ENCODE assay signal across 8 cellular contexts in the genomic region with DNA sequence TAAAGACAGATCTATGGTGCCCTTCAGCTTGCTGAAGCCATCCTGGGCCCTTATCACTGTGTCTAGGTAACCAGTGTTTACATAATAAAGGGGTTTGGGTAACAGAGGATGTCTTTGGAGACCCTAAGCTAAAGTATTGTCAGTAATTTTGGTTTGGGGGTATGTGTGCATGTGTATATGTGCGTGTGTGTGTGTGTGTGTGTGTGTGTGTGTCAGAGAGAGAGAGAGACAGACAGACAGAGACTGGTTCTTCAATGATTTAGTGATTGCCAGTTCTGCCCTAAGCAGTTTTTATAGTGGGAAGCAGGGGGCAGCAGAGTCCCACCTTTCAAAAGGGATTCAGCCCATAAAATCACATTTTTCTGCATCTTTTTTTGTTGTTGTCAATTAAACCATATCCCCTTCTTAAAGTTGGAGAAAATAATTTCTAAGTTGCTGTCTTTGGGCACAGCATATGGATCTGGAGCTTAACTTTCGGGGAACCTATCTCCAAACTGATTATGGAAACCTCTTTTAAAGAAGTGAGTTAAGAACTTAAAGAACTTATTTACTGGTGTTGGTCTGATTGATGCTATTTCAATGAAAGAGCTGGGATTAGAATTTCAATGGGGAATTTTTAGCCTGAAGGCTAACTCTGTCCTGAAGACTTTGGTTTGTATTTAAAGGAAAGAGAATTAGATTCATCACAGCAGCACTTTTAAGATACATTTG. TPM values are rescaled to one million over a fixed set of nuclear protein-coding genes. Genes with fewer than 3 reads are reported as not detected.
DNase-seq lines count a peak whose midpoint lies in the region; ATAC-seq, FAIRE-seq and TF ChIP-seq lines count a peak whose summit lies in the region.

No MANE protein-coding gene starts in this region.

- ATAC-seq in HG03469 (IDR thresholded peaks at IDR 0.05; ENCODE audit: unreplicated experiment): no peak

- TF ChIP-seq CTCF in WI38 (IDR thresholded peaks at IDR 0.05; ENCODE audit: low read depth, low read length): peak; percentile 66

- H3K4me3 ChIP-seq in Jurkat, Clone E6-1 (ENCODE audit: low read length): no peak overlapping the region
- H3K4me3 ChIP-seq in WI38 (ENCODE audit: low read depth, low read length): no peak overlapping the region

- no peak for FAIRE-seq in urothelium cell line (lab: Jason Lieb, UNC)

- peak; percentile 42 for DNase-seq in activated CD4-positive, alpha-beta T cell treated with anti-CD3 and anti-CD28 coated beads for 48 hours
- no peak for DNase-seq in activated CD4-positive, alpha-beta T cell treated with anti-CD3 and anti-CD28 coated beads for 1 hour
- DNase-seq in Jurkat, Clone E6-1 (ENCODE audit: low read depth, low spot score): peak; percentile 22
- DNase-seq in hepatic stellate cell (ENCODE audit: low spot score): peak; percentile 6
- DNase-seq in urothelium cell line (ENCODE audit: low spot score): peak; percentile 44
- no peak for DNase-seq in activated T-cell treated with anti-CD3 and anti-CD28 coated beads for 4 hours

RNA-seq across cellular contexts. Expression of a gene that starts 51.1 kb away (rescaled TPM):
- 26.9 TPM for polyA plus RNA-seq in Jurkat, Clone E6-1 (2012; ENCODE audit: insufficient read depth, insufficient read length)

Comparison
In these comparisons a context has a peak if more than half of its experiments do, and no peak if none do; other contexts are left out.
1. DNase-seq: peak in activated CD4-positive, alpha-beta T cell treated with anti-CD3 and anti-CD28 coated beads for 48 hours (single experiment), Jurkat, Clone E6-1 (single experiment), hepatic stellate cell (single experiment) and urothelium cell line (single experiment); none in activated CD4-positive, alpha-beta T cell treated with anti-CD3 and anti-CD28 coated beads for 1 hour (single experiment) and activated T-cell treated with anti-CD3 and anti-CD28 coated beads for 4 hours (single experiment).